ENCODE assay signal across 18 cellular contexts in genomic region chr2:146940016-146940685, GRCh38.
DNase-seq lines count a peak whose midpoint lies in the region; ATAC-seq, FAIRE-seq and TF ChIP-seq lines count a peak whose summit lies in the region.
"Had no signal": no experiment of that assay in that cellular context is flagged by ENCODE, and none has a peak within 500 bp of the region (broad histone marks: within the 10 kb centered on the region; RNA-seq: fewer than 3 reads in every experiment).

No MANE protein-coding gene starts in this region.

- no peak for DNase-seq in RWPE2 (ENCODE audit: low spot score)
- peak; percentile 58 for DNase-seq in fibroblast of the aortic adventitia (ENCODE audit: low read depth)
- no peak for DNase-seq in NOMO-1 treated with dmso at 0.1 percent for 144 hours (lab: John Stamatoyannopoulos, UW; ENCODE audit: unreplicated experiment)
- no peak for DNase-seq in small intestine
- DNase-seq: activated gamma-delta T cell treated with Interleukin-2 at 50 U/mL for 16 hours; CD8-positive, alpha-beta T cell; EL; foreskin keratinocyte; NCI-H2107; stimulated activated naive CD4-positive, alpha-beta T cell; T-helper 17 cell had no signal

- H3K4me3 ChIP-seq in BLaER1 treated with 17β-estradiol and CSF1 and Interleukin-3, amounts not matched to agents 10 nM and 100 nM = no peak overlapping the region
- H3K4me3 ChIP-seq in RWPE2 (ENCODE audit: severe bottlenecking) = no peak overlapping the region
- H3K4me3 ChIP-seq in fibroblast of the aortic adventitia (ENCODE audit: low read depth, low read length) = no peak overlapping the region
- no peak overlapping the region for H3K4me3 ChIP-seq in skeletal muscle satellite cell (ENCODE audit: low read length)
- H3K4me3 ChIP-seq in small intestine (ENCODE audit: low read depth in 1 of 2, low read length in 2 of 2) = no peak overlapping the region
- H3K4me3 ChIP-seq: ascending aorta, vagina had no signal

- peak overlapping the region in 9 of 11 experiments; percentile 4 to 57 (median 45); a peak in 16 of 22 replicates for H3K4me2 ChIP-seq in BLaER1 treated with 17β-estradiol and CSF1 and Interleukin-3, amounts not matched to agents 10 nM and 100 nM
- H3K4me2 ChIP-seq in skeletal muscle satellite cell (ENCODE audit: low read length) = peak overlapping the region; percentile 18

- WGBS in small intestine, 3 donors = 47 to 68% (median 59%) methylated on average over 5 of the region's 5 CpGs

- H4K20me1 ChIP-seq in BLaER1 treated with 17β-estradiol and CSF1 and Interleukin-3, amounts not matched to agents 10 nM and 100 nM = no peaks in the 10 kb centered on the region

- no peak overlapping the region for H3K27ac ChIP-seq in BLaER1 treated with 17β-estradiol and CSF1 and Interleukin-3, amounts not matched to agents 10 nM and 100 nM
- H3K27ac ChIP-seq in RWPE2 (ENCODE audit: poor library complexity, severe bottlenecking) = no peak overlapping the region
- no peak overlapping the region for H3K27ac ChIP-seq in small intestine (ENCODE audit: low read depth in 1 of 2, low read length in 1 of 2)
- H3K27ac ChIP-seq: ascending aorta, foreskin keratinocyte, neutrophil, vagina had no signal

- H3K27me3 ChIP-seq in BLaER1 treated with 17β-estradiol and CSF1 and Interleukin-3, amounts not matched to agents 10 nM and 100 nM = no peaks in the 10 kb centered on the region
- H3K27me3 ChIP-seq in RWPE2 (ENCODE audit: insufficient read depth, poor library complexity, severe bottlenecking) = no peaks in the 10 kb centered on the region
- H3K27me3 ChIP-seq in skeletal muscle satellite cell (ENCODE audit: control insufficient read depth, insufficient read depth, low read length) = no peaks in the 10 kb centered on the region
- H3K27me3 ChIP-seq in small intestine (ENCODE audit: control insufficient read depth in 2 of 2, insufficient read depth in 2 of 2, low read length in 2 of 2) = no peaks in the 10 kb centered on the region
- H3K27me3 ChIP-seq: ascending aorta, foreskin keratinocyte, neutrophil, vagina had no signal

- no peaks in the 10 kb centered on the region for H3K36me3 ChIP-seq in BLaER1 treated with 17β-estradiol and CSF1 and Interleukin-3, amounts not matched to agents 10 nM and 100 nM
- no peaks in the 10 kb centered on the region for H3K36me3 ChIP-seq in RWPE2 (ENCODE audit: low read depth)
- H3K36me3 ChIP-seq in skeletal muscle satellite cell (ENCODE audit: insufficient read depth, low read length) = no peaks in the 10 kb centered on the region
- no peaks in the 10 kb centered on the region for H3K36me3 ChIP-seq in small intestine (ENCODE audit: control insufficient read depth in 2 of 2, insufficient read depth in 2 of 2, low read length in 2 of 2)
- H3K36me3 ChIP-seq: ascending aorta, neutrophil, vagina had no signal

- ATAC-seq in RWPE2 (ENCODE audit: low read depth) = peak; percentile 40; the same call in 2 of the 3 replicates
- no peak for ATAC-seq in HG02981 (IDR thresholded peaks at IDR 0.05; ENCODE audit: unreplicated experiment)
- ATAC-seq: activated CD4-positive, CD25-positive, alpha-beta regulatory T cell treated with anti-CD3 and anti-CD28 coated beads, Interleukin-2, amount 50 U/mL, for 24 hours; CD8-positive, alpha-beta T cell; foreskin keratinocyte; T-helper 17 cell had no signal

- TF ChIP-seq CTCF in RWPE2 (IDR thresholded peaks at IDR 0.05; ENCODE audit: poor library complexity, severe bottlenecking) = no peak
- no peak for TF ChIP-seq CTCF in fibroblast of the aortic adventitia (IDR thresholded peaks at IDR 0.05; ENCODE audit: insufficient read depth, low read length)

- H3K9me3 ChIP-seq in BLaER1 treated with 17β-estradiol and CSF1 and Interleukin-3, amounts not matched to agents 10 nM and 100 nM (replicated peaks in 1 of 11) = peaks cover 0 to 5% (median 0%) of the 10 kb centered on the region in 11 experiments; a peak in 4 of 22 replicates
- no peaks in the 10 kb centered on the region for H3K9me3 ChIP-seq in RWPE2 (ENCODE audit: severe bottlenecking)
- no peaks in the 10 kb centered on the region for H3K9me3 ChIP-seq in skeletal muscle satellite cell (replicated peaks; ENCODE audit: low read length)
- H3K9me3 ChIP-seq in small intestine (ENCODE audit: control insufficient read depth, low read depth) = no peaks in the 10 kb centered on the region
- H3K9me3 ChIP-seq: ascending aorta, neutrophil, vagina had no signal

- H3K4me1 ChIP-seq in BLaER1 treated with 17β-estradiol and CSF1 and Interleukin-3, amounts not matched to agents 10 nM and 100 nM = peaks cover 0 to 20% (median 12%) of the 10 kb centered on the region in 10 experiments; a peak in 12 of 20 replicates
- H3K4me1 ChIP-seq in RWPE2 (ENCODE audit: insufficient read depth, poor library complexity, severe bottlenecking) = peaks cover 4% of the 10 kb centered on the region
- H3K4me1 ChIP-seq in skeletal muscle satellite cell (ENCODE audit: control insufficient read depth, insufficient read depth, low read length) = peaks cover 7% of the 10 kb centered on the region
- H3K4me1 ChIP-seq in small intestine (ENCODE audit: control insufficient read depth in 2 of 2, insufficient read depth in 1 of 2, low read depth in 1 of 2, low read length in 1 of 2) = no peaks in the 10 kb centered on the region
- H3K4me1 ChIP-seq: ascending aorta, foreskin keratinocyte had no signal

- FAIRE-seq in small intestine (lab: Jason Lieb, UNC) = no peak

- H3K9ac ChIP-seq in BLaER1 treated with 17β-estradiol and CSF1 and Interleukin-3, amounts not matched to agents 10 nM and 100 nM = no peak overlapping the region
- H3K9ac ChIP-seq in skeletal muscle satellite cell (ENCODE audit: low read depth, low read length) = no peak overlapping the region
